ENCODE assay signal across 21 cellular contexts in genomic region chr9:36847781-36848673, GRCh38.
A peak's percentile ranks its signal among the peaks of the same experiment; 100 is the strongest.
DNase-seq lines count a peak whose midpoint lies in the region; ATAC-seq and TF ChIP-seq lines count a peak whose summit lies in the region.
"Had no signal": no experiment of that assay in that cellular context is flagged by ENCODE, and none has a peak within 500 bp of the region (broad histone marks: within the 10 kb centered on the region; RNA-seq: fewer than 3 reads in every experiment).

No MANE protein-coding gene starts in this region.

- no peak overlapping the region for H3K27ac ChIP-seq in epithelial cell of prostate
- no peak overlapping the region for H3K27ac ChIP-seq in neural progenitor cell
- no peak overlapping the region for H3K27ac ChIP-seq in mesendoderm (ENCODE audit: low read depth, low read length)
- H3K27ac ChIP-seq: heart right ventricle, pancreas, tibial nerve had no signal

- no peak overlapping the region for H3K9ac ChIP-seq in neural progenitor cell
- no peak overlapping the region for H3K9ac ChIP-seq in mesendoderm (ENCODE audit: low read length)

- H2BK120ac ChIP-seq in mesendoderm (ENCODE audit: low read depth, low read length) = no peak overlapping the region

- H3K79me2 ChIP-seq in neural progenitor cell (ENCODE audit: low read depth) = no peaks in the 10 kb centered on the region
- no peaks in the 10 kb centered on the region for H3K79me2 ChIP-seq in mesendoderm (ENCODE audit: control insufficient read depth, insufficient read depth, low read length)

- H3K56ac ChIP-seq in mesendoderm (ENCODE audit: low read length) = no peak overlapping the region

- no peak overlapping the region for H3K18ac ChIP-seq in mesendoderm (ENCODE audit: low read length)

- no peaks in the 10 kb centered on the region for H3K36me3 ChIP-seq in neural progenitor cell
- no peaks in the 10 kb centered on the region for H3K36me3 ChIP-seq in mesendoderm (ENCODE audit: control insufficient read depth, insufficient read depth, low read length)
- H3K36me3 ChIP-seq: heart right ventricle, pancreas, tibial nerve had no signal

- no peak overlapping the region for H3K27ac Mint-ChIP-seq in neural progenitor cell
- H3K27ac Mint-ChIP-seq: activated CD4-positive, alpha-beta T cell treated with anti-CD3 and anti-CD28 coated beads, Interleukin-2, amount 10 ng/mL, durations not matched to agents 24 days and 14 days; dendritic cell treated with granulocyte-macrophage colony-stimulating factor and Interleukin-4, amounts not matched to agents 40 ng/mL and 50 ng/mL, for 4 days had no signal

- no peaks in the 10 kb centered on the region for H3K27me3 ChIP-seq in neural progenitor cell
- no peaks in the 10 kb centered on the region for H3K27me3 ChIP-seq in mesendoderm (ENCODE audit: insufficient read depth, low read length, poor library complexity)
- H3K27me3 ChIP-seq: pancreas, tibial nerve had no signal

- no peak overlapping the region for H4K5ac ChIP-seq in mesendoderm (ENCODE audit: low read length)

- H3K4me1 ChIP-seq in neural progenitor cell = peaks cover 15% of the 10 kb centered on the region
- no peaks in the 10 kb centered on the region for H3K4me1 ChIP-seq in mesendoderm (ENCODE audit: control insufficient read depth, low read depth, low read length)
- H3K4me1 ChIP-seq: heart right ventricle, pancreas, tibial nerve had no signal

- no CpG with 5 or more reads among the region's 22 CpGs for whole genome bisulfite sequencing in mesendoderm (ENCODE audit: extremely low coverage, insufficient coverage, low lambda C conversion rate)

- H3K27me3 Mint-ChIP-seq in neural progenitor cell (ENCODE audit: insufficient read depth, low read depth) = peaks cover 11% of the 10 kb centered on the region
- H3K27me3 Mint-ChIP-seq: activated CD4-positive, alpha-beta T cell treated with anti-CD3 and anti-CD28 coated beads, Interleukin-2, amount 10 ng/mL, durations not matched to agents 24 days and 14 days; dendritic cell treated with granulocyte-macrophage colony-stimulating factor and Interleukin-4, amounts not matched to agents 40 ng/mL and 50 ng/mL, for 4 days; IgD-negative memory B cell had no signal

- H2BK5ac ChIP-seq in mesendoderm (ENCODE audit: low read length) = no peak overlapping the region

- no peak overlapping the region for H3K4ac ChIP-seq in mesendoderm (ENCODE audit: low read depth, low read length)

- no peaks in the 10 kb centered on the region for H3K79me1 ChIP-seq in mesendoderm (ENCODE audit: low read length)

- H3K4me3 ChIP-seq in neural progenitor cell (no peak overlapping the region), mesendoderm (ENCODE audit: low read length) (no peak overlapping the region)
- H3K4me3 ChIP-seq: heart right ventricle, pancreas, tibial nerve had no signal

- no peak overlapping the region for H4K8ac ChIP-seq in mesendoderm (ENCODE audit: low read depth, low read length)

- no peak overlapping the region for H2BK15ac ChIP-seq in mesendoderm (replicated peaks; ENCODE audit: low read depth)

- H4K20me1 ChIP-seq in neural progenitor cell (ENCODE audit: low read depth) = no peaks in the 10 kb centered on the region

- TF ChIP-seq CTCF in neural progenitor cell (IDR thresholded peaks at IDR 0.05) = no peak

- no peaks in the 10 kb centered on the region for H3K9me3 ChIP-seq in neural progenitor cell (ENCODE audit: low read depth)
- H3K9me3 ChIP-seq: heart right ventricle, pancreas, tibial nerve had no signal

- H3K9me3 Mint-ChIP-seq in neural progenitor cell = no peaks in the 10 kb centered on the region
- H3K9me3 Mint-ChIP-seq: activated CD4-positive, alpha-beta T cell treated with anti-CD3 and anti-CD28 coated beads, Interleukin-2, amount 10 ng/mL, durations not matched to agents 24 days and 14 days; dendritic cell treated with granulocyte-macrophage colony-stimulating factor and Interleukin-4, amounts not matched to agents 40 ng/mL and 50 ng/mL, for 4 days; IgD-negative memory B cell had no signal

- no peak overlapping the region for H3K4me3 Mint-ChIP-seq in neural progenitor cell
- H3K4me3 Mint-ChIP-seq: activated CD4-positive, alpha-beta T cell treated with anti-CD3 and anti-CD28 coated beads, Interleukin-2, amount 10 ng/mL, durations not matched to agents 24 days and 14 days; dendritic cell treated with granulocyte-macrophage colony-stimulating factor and Interleukin-4, amounts not matched to agents 40 ng/mL and 50 ng/mL, for 4 days had no signal

- peak; percentile 33 for DNase-seq in HK-2 (ENCODE audit: unreplicated experiment)
- peak; percentile 70 for DNase-seq in NCI-H2171 treated with DMSO at 0.1 percent for 48 hours (lab: John Stamatoyannopoulos, UW)
- DNase-seq in epithelial cell of prostate (ENCODE audit: low read depth, low spot score) = peak; percentile 8
- peak; percentile 89 for DNase-seq in neural progenitor cell (ENCODE audit: low spot score)
- no peak for DNase-seq in mesendoderm
- DNase-seq in Ammon's horn (ENCODE audit: low spot score) = no peak
- DNase-seq in AG08395 (ENCODE audit: low spot score) = no peak
- DNase-seq: activated CD4-positive, alpha-beta T cell treated with anti-CD3 and anti-CD28 coated beads, Interleukin-2, amount 10 ng/mL, durations not matched to agents 24 days and 14 days; activated naive CD4-positive, alpha-beta T cell treated with anti-CD3 and anti-CD28 coated beads, Interleukin-2, amount 50 U/mL, for 16 hours; activated T-cell treated with anti-CD3 and anti-CD28 coated beads for 4 hours; DND-41; heart right ventricle; MV-4-11; small intestine; stimulated activated CD4-positive, alpha-beta T cell treated with anti-CD3 and anti-CD28 coated beads, Interleukin-4, amount 100 ng/mL, for 4 hours; T1000 had no signal

- no peaks in the 10 kb centered on the region for H3F3A ChIP-seq in neural progenitor cell (ENCODE audit: low read depth)

- H2AK5ac ChIP-seq in mesendoderm (ENCODE audit: low read length) = no peak overlapping the region

- peak overlapping the region; percentile 20 for H3K4me2 ChIP-seq in neural progenitor cell
- no peak overlapping the region for H3K4me2 ChIP-seq in mesendoderm (ENCODE audit: low read length)

- H3K23ac ChIP-seq in mesendoderm (ENCODE audit: low read length) = no peak overlapping the region

- no peak for ATAC-seq in HG03095 (IDR thresholded peaks at IDR 0.05; ENCODE audit: unreplicated experiment)
- ATAC-seq: heart right ventricle, pancreas had no signal

- peaks cover 18% of the 10 kb centered on the region for H3K4me1 Mint-ChIP-seq in neural progenitor cell
- H3K4me1 Mint-ChIP-seq: activated CD4-positive, alpha-beta T cell treated with anti-CD3 and anti-CD28 coated beads, Interleukin-2, amount 10 ng/mL, durations not matched to agents 24 days and 14 days had no signal

- no peak overlapping the region for H2AFZ ChIP-seq in neural progenitor cell (replicated peaks)

- H3K36me3 Mint-ChIP-seq in neural progenitor cell = no peaks in the 10 kb centered on the region
- H3K36me3 Mint-ChIP-seq: IgD-negative memory B cell had no signal

Comparison
In these comparisons a context has a peak if more than half of its experiments do, and no peak if none do; other contexts are left out.
1. DNase-seq: peak in HK-2 (single experiment), NCI-H2171 treated with DMSO at 0.1 percent for 48 hours (single experiment), epithelial cell of prostate (single experiment) and neural progenitor cell (single experiment); none in mesendoderm (single experiment), Ammon's horn (single experiment) and AG08395 (single experiment).